2 cellular contexts compared by ENCODE assay signal in the genomic region with DNA sequence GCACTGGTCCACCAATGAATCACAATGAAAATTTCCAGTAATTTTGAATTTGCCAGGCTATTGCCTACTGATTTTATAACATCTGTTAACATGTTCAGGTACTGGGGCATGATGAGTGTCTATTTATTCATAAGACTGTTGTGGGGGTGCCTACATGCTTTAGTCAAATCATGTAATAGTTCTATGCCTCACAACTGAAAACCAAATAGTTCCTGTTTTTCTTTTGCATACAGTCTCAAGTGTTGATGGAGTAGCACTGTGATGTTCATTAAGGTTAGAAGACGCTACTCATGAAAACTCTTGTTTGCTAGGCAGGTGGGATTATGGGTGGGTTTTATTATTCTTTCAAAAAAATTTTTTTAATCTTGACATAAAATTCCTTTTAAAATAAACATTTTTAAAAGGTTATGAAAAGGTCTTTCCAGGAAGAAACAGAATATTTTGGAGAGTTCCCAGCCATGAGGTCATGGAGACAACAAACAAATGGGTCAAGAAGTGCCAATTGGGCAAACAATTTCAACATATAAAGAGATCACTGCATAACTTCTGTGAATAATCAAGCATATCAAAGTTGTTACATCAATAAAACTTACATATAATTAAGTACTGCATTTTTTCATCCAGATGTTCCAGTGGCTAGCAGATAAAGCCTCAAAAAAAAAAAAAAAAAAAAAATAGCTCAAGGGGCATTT.
TF ChIP-seq lines count a peak whose summit lies in the region.

No MANE protein-coding gene starts in this region.

TF ChIP-seq in liver, 16 proteins besides CTCF, POLR2A, EP300 and RAD21:
- TF ChIP-seq JUND (IDR thresholded peaks at IDR 0.05): peak; percentile 67 to 70
- peak in 1 of 2 donors; percentile 29 for TF ChIP-seq EGR1 (IDR thresholded peaks at IDR 0.05; ENCODE audit: low read depth in 2 of 2)
- peak in 1 of 2 donors; percentile 23 for TF ChIP-seq HNF4A (conservative IDR thresholded peaks at IDR 0.05)
- no peak for TF ChIP-seq FOXA1 (IDR thresholded peaks at IDR 0.05)
- TF ChIP-seq GABPA (IDR thresholded peaks at IDR 0.05 in 1 of 2, conservative IDR thresholded peaks at IDR 0.05 in 1 of 2): no peak

TF ChIP-seq in HepG2, 621 proteins besides CTCF, POLR2A, EP300 and RAD21:
- TF ChIP-seq, protein P1, sequence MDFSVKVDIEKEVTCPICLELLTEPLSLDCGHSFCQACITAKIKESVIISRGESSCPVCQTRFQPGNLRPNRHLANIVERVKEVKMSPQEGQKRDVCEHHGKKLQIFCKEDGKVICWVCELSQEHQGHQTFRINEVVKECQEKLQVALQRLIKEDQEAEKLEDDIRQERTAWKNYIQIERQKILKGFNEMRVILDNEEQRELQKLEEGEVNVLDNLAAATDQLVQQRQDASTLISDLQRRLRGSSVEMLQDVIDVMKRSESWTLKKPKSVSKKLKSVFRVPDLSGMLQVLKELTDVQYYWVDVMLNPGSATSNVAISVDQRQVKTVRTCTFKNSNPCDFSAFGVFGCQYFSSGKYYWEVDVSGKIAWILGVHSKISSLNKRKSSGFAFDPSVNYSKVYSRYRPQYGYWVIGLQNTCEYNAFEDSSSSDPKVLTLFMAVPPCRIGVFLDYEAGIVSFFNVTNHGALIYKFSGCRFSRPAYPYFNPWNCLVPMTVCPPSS (IDR thresholded peaks at IDR 0.05): no peak
- TF ChIP-seq ZNF367 (CRISPR knock-in tag; IDR thresholded peaks at IDR 0.05; ENCODE audit: borderline replicate concordance) (no peak), HMG20A (CRISPR knock-in tag; IDR thresholded peaks at IDR 0.05; ENCODE audit: borderline replicate concordance) (no peak), ZNF788 (CRISPR knock-in tag; IDR thresholded peaks at IDR 0.05; ENCODE audit: borderline replicate concordance) (no peak), ZSCAN22 (CRISPR knock-in tag; IDR thresholded peaks at IDR 0.05) (no peak), MTA1 (CRISPR knock-in tag; IDR thresholded peaks at IDR 0.05; ENCODE audit: borderline replicate concordance) (no peak), CEBPG (CRISPR knock-in tag; IDR thresholded peaks at IDR 0.05) (no peak), ZFP62 (CRISPR knock-in tag; IDR thresholded peaks at IDR 0.05) (no peak), ZNF234 (CRISPR knock-in tag; conservative IDR thresholded peaks at IDR 0.05) (no peak), ZNF530 (CRISPR knock-in tag; IDR thresholded peaks at IDR 0.05; ENCODE audit: low read depth) (no peak), ZMYM2 (CRISPR knock-in tag; IDR thresholded peaks at IDR 0.05) (no peak), RFX1 (IDR thresholded peaks at IDR 0.05) (no peak), TCF12 (IDR thresholded peaks at IDR 0.05) (no peak), TCF12 (CRISPR knock-in tag; IDR thresholded peaks at IDR 0.05) (no peak), EEA1 (CRISPR knock-in tag; IDR thresholded peaks at IDR 0.05; ENCODE audit: borderline replicate concordance) (no peak), ZEB1 (IDR thresholded peaks at IDR 0.05; ENCODE audit: insufficient replicate concordance, low read depth) (no peak), HDAC6 (IDR thresholded peaks at IDR 0.05; ENCODE audit: low read depth, low read length) (no peak), EED (CRISPR knock-in tag; IDR thresholded peaks at IDR 0.05) (no peak)
- TF ChIP-seq, protein P2, sequence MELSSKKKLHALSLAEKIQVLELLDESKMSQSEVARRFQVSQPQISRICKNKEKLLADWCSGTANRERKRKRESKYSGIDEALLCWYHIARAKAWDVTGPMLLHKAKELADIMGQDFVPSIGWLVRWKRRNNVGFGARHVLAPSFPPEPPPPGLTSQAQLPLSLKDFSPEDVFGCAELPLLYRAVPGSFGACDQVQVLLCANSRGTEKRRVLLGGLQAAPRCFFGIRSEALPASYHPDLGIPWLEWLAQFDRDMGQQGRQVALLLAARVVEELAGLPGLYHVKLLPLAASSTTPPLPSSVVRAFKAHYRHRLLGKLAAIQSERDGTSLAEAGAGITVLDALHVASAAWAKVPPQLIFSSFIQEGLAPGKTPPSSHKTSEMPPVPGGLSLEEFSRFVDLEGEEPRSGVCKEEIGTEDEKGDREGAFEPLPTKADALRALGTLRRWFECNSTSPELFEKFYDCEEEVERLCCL (CRISPR knock-in tag; IDR thresholded peaks at IDR 0.05; ENCODE audit: borderline replicate concordance): no peak
